Comparison of ENCODE assay signal across 29 cellular contexts in genomic region chr5:10488144-10488543, GRCh38. TPM values are rescaled to one million over a fixed set of nuclear protein-coding genes. Genes with fewer than 3 reads are reported as not detected.
"Had no signal": no experiment of that assay in that cellular context is flagged by ENCODE, and none has a peak within 500 bp of the region (broad histone marks: within the 10 kb centered on the region; RNA-seq: fewer than 3 reads in every experiment).

No MANE protein-coding gene starts in this region.

- H2AFZ ChIP-seq: parathyroid adenoma had no signal

- H3K4me3 Mint-ChIP-seq: activated CD8-positive, alpha-beta memory T cell treated with anti-CD3 and anti-CD28 coated beads, Interleukin-2, amount 10 ng/mL, durations not matched to agents 7 days and 5 days; activated CD8-positive, alpha-beta T cell treated with anti-CD3 and anti-CD28 coated beads, Interleukin-2, amount 10 ng/mL, durations not matched to agents 7 days and 5 days; mesothelial cell of epicardium; naive thymus-derived CD8-positive, alpha-beta T cell; neural crest cell; WTC11 had no signal

- H3K9me3 ChIP-seq: adrenal gland, body of pancreas, spleen, testis, transverse colon, uterus had no signal

- ATAC-seq: activated CD8-positive, alpha-beta memory T cell treated with anti-CD3 and anti-CD28 coated beads, Interleukin-2, amount 10 ng/mL, durations not matched to agents 7 days and 5 days; activated CD8-positive, alpha-beta T cell treated with anti-CD3 and anti-CD28 coated beads, Interleukin-2, amount 10 ng/mL, durations not matched to agents 7 days and 5 days; activated naive CD4-positive, alpha-beta T cell treated with anti-CD3 and anti-CD28 coated beads, Interleukin-2, amount 50 U/mL, for 72 hours; activated T-cell treated with anti-CD3 and anti-CD28 coated beads, Interleukin-2, amount 50 U/mL, for 72 hours; body of pancreas; left cardiac atrium; naive thymus-derived CD8-positive, alpha-beta T cell; right cardiac atrium; WTC11 had no signal

- H3K27me3 ChIP-seq: adrenal gland, body of pancreas, dorsolateral prefrontal cortex, spleen, testis, uterus had no signal

- H3K36me3 Mint-ChIP-seq: activated CD8-positive, alpha-beta memory T cell treated with anti-CD3 and anti-CD28 coated beads, Interleukin-2, amount 10 ng/mL, durations not matched to agents 7 days and 5 days; mesothelial cell of epicardium; naive thymus-derived CD8-positive, alpha-beta T cell; WTC11 had no signal

- H3K9ac ChIP-seq: parathyroid adenoma had no signal

- H3K27me3 Mint-ChIP-seq: activated CD8-positive, alpha-beta memory T cell treated with anti-CD3 and anti-CD28 coated beads, Interleukin-2, amount 10 ng/mL, durations not matched to agents 7 days and 5 days had no signal

- H3K4me1 ChIP-seq: adrenal gland, body of pancreas, parathyroid adenoma, testis, uterus had no signal

- DNase-seq: activated CD4-positive, alpha-beta T cell treated with anti-CD3 and anti-CD28 coated beads for 1 hour; activated CD4-positive, alpha-beta T cell treated with anti-CD3 and anti-CD28 coated beads, Interleukin-2, amount 50 U/mL, for 1 hour; activated CD8-positive, alpha-beta memory T cell treated with anti-CD3 and anti-CD28 coated beads, Interleukin-2, amount 10 ng/mL, durations not matched to agents 7 days and 5 days; activated CD8-positive, alpha-beta T cell treated with anti-CD3 and anti-CD28 coated beads, Interleukin-2, amount 10 ng/mL, durations not matched to agents 7 days and 5 days; activated naive CD4-positive, alpha-beta T cell; activated T-cell treated with anti-CD3 and anti-CD28 coated beads, Interleukin-2, amount 50 U/mL, for 72 hours; adrenal gland; body of pancreas; dorsolateral prefrontal cortex; effector memory CD4-positive, alpha-beta T cell; glutamatergic neuron; mammary epithelial cell; naive thymus-derived CD8-positive, alpha-beta T cell; occipital lobe; stimulated activated naive CD4-positive, alpha-beta T cell treated with Interleukin-2 at 50 U/mL for 16 hours; T-helper 2 cell; testis; transverse colon; uterus had no signal

- H3K27ac Mint-ChIP-seq: activated CD8-positive, alpha-beta memory T cell treated with anti-CD3 and anti-CD28 coated beads, Interleukin-2, amount 10 ng/mL, durations not matched to agents 7 days and 5 days; activated CD8-positive, alpha-beta T cell treated with anti-CD3 and anti-CD28 coated beads, Interleukin-2, amount 10 ng/mL, durations not matched to agents 7 days and 5 days; activated naive CD4-positive, alpha-beta T cell treated with anti-CD3 and anti-CD28 coated beads, Interleukin-2, amount 50 U/mL, for 72 hours; mesothelial cell of epicardium; WTC11 had no signal

- H3K4me3 ChIP-seq: adrenal gland, body of pancreas, dorsolateral prefrontal cortex, spleen, testis, transverse colon, uterus had no signal

- H3K79me2 ChIP-seq: parathyroid adenoma had no signal

- H3K27ac ChIP-seq: adrenal gland, body of pancreas, parathyroid adenoma, testis, transverse colon, uterus had no signal

- H3K36me3 ChIP-seq: adrenal gland, transverse colon, uterus had no signal

- H3K9me3 Mint-ChIP-seq: activated naive CD4-positive, alpha-beta T cell treated with anti-CD3 and anti-CD28 coated beads, Interleukin-2, amount 50 U/mL, for 72 hours; activated T-cell treated with anti-CD3 and anti-CD28 coated beads, Interleukin-2, amount 50 U/mL, for 72 hours; mesothelial cell of epicardium; neural crest cell had no signal

RNA-seq across cellular contexts. Expression of gene ROPN1L, which starts 46.5 kb away (rescaled TPM):
- total RNA-seq: epithelial cell of proximal tubule, WTC11 had no signal
- polyA plus RNA-seq: keratinocyte had no signal
